Comparison of ENCODE assay signal across 9 cellular contexts in the genomic region with DNA sequence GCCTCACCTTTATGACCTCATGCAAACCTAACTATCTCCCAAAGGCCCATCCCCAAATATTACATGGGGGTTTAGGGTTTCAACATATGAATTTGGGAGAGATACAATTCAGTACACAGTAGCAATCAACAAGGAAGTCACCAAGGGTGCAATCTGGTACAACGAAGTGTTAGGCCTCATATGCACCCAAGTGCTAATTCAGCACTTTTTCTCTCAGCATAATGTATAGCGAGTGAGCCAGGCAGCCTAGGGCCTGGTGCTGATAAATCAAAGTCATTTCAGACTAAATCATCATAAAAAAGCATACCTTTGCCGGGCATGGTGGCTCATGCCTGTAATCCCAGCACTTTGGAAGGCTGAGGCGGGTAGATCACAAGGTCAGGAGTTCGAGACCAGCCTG.
"Had no signal": no experiment of that assay in that cellular context is flagged by ENCODE, and none has a peak within 500 bp of the region (broad histone marks: within the 10 kb centered on the region; RNA-seq: fewer than 3 reads in every experiment).

No MANE protein-coding gene starts in this region.

- DNase-seq: GM23248, GOT3, H9, HCEC 1CT, Karpas-422, KBM-7 had no signal

- H3K9ac ChIP-seq: GM23248, KMS-11 had no signal

- FAIRE-seq: H54, HTR-8/SVneo had no signal

- H2AFZ ChIP-seq: GM23248 had no signal

- H3K27ac ChIP-seq: GM23248, KMS-11 had no signal

- H3K4me3 ChIP-seq: GM23248 had no signal

- H3K4me2 ChIP-seq: KMS-11 had no signal
